Comparison of ENCODE assay signal across 2 cellular contexts in genomic region chr3:99843590-99844260, GRCh38.
TF ChIP-seq lines count a peak whose summit lies in the region.

No MANE protein-coding gene starts in this region.

TF ChIP-seq in SK-N-SH treated with all-trans-retinoic acid at 6 μM for 48 hours, 23 proteins besides CTCF, POLR2A, EP300 and RAD21 (continued from another document):
- TF ChIP-seq TSHZ2 (CRISPR knock-in tag; IDR thresholded peaks at IDR 0.05), result no peak
- TF ChIP-seq PATZ1 (CRISPR knock-in tag; IDR thresholded peaks at IDR 0.05; ENCODE audit: borderline replicate concordance), result no peak
- TF ChIP-seq ZFP3 (CRISPR knock-in tag; IDR thresholded peaks at IDR 0.05), result no peak
- no peak for TF ChIP-seq SNAI2 (CRISPR knock-in tag; IDR thresholded peaks at IDR 0.05)
- no peak for TF ChIP-seq ARNTL (CRISPR knock-in tag; IDR thresholded peaks at IDR 0.05; ENCODE audit: borderline replicate concordance, low read depth)

TF ChIP-seq in SK-N-SH, 30 proteins besides CTCF, POLR2A, EP300 and RAD21 (continued from another document):
- TF ChIP-seq USF1 (IDR thresholded peaks at IDR 0.05; ENCODE audit: borderline replicate concordance, low read depth), result no peak
- no peak for TF ChIP-seq FOSL2 (IDR thresholded peaks at IDR 0.05; ENCODE audit: borderline replicate concordance, low read depth)
- no peak for TF ChIP-seq SIN3A (IDR thresholded peaks at IDR 0.05; ENCODE audit: borderline replicate concordance, low read depth, low read length)
